In genomic region chr6:50653253-50653652, GRCh38 we compare ENCODE assay signal across 23 cellular contexts.
"Had no signal": no experiment of that assay in that cellular context is flagged by ENCODE, and none has a peak within 500 bp of the region (broad histone marks: within the 10 kb centered on the region; RNA-seq: fewer than 3 reads in every experiment).

No MANE protein-coding gene starts in this region.

- H3K4me3 Mint-ChIP-seq: activated CD8-positive, alpha-beta T cell treated with anti-CD3 and anti-CD28 coated beads, Interleukin-2, amount 10 ng/mL, durations not matched to agents 7 days and 5 days; activated naive CD4-positive, alpha-beta T cell treated with anti-CD3 and anti-CD28 coated beads, Interleukin-2, amount 50 U/mL, for 24 hours had no signal

- H3K36me3 Mint-ChIP-seq: activated naive CD4-positive, alpha-beta T cell treated with anti-CD3 and anti-CD28 coated beads, Interleukin-2, amount 50 U/mL, for 24 hours had no signal

- H3K27ac Mint-ChIP-seq: activated CD8-positive, alpha-beta T cell treated with anti-CD3 and anti-CD28 coated beads, Interleukin-2, amount 10 ng/mL, durations not matched to agents 7 days and 5 days; activated naive CD4-positive, alpha-beta T cell treated with anti-CD3 and anti-CD28 coated beads, Interleukin-2, amount 50 U/mL, for 24 hours had no signal

- H3K27ac ChIP-seq: breast epithelium had no signal

- H3K27me3 Mint-ChIP-seq: activated naive CD4-positive, alpha-beta T cell treated with anti-CD3 and anti-CD28 coated beads, Interleukin-2, amount 50 U/mL, for 24 hours had no signal

- H3K9me3 ChIP-seq: SK-N-SH had no signal

- H3K4me1 ChIP-seq: breast epithelium had no signal

- DNase-seq: activated CD4-positive, alpha-beta T cell treated with anti-CD3 and anti-CD28 coated beads for 48 hours; activated CD4-positive, alpha-beta T cell treated with anti-CD3 and anti-CD28 coated beads, Interleukin-2, amount 50 U/mL, for 4 hours; activated CD4-positive, CD25-positive, alpha-beta regulatory T cell treated with anti-CD3 and anti-CD28 coated beads, Interleukin-2, amount 50 U/mL, for 72 hours; activated CD8-positive, alpha-beta memory T cell treated with anti-CD3 and anti-CD28 coated beads, Interleukin-2, amount 50 U/mL, for 48 hours; activated CD8-positive, alpha-beta T cell treated with anti-CD3 and anti-CD28 coated beads, Interleukin-2, amount 10 ng/mL, durations not matched to agents 7 days and 5 days; activated naive CD4-positive, alpha-beta T cell; activated T-cell treated with anti-CD3 and anti-CD28 coated beads, Interleukin-2, amount 50 U/mL, for 1 hour; aorta; caudate nucleus; Karpas-422; MM.1S; NCI-H1105; NCI-H1436; NCI-H1694 treated with DMSO at 0.1 percent for 48 hours; NCI-H2029 treated with DMSO at 0.1 percent for 48 hours; NCI-H2171; NCI-H2227 treated with DMSO at 0.1 percent for 48 hours; NCI-H526; SK-N-SH; T-helper 1 cell had no signal

- H3K36me3 ChIP-seq: breast epithelium had no signal

- H3K4me3 ChIP-seq: breast epithelium, K562 had no signal

- H3K27me3 ChIP-seq: breast epithelium had no signal

- H3K9me2 ChIP-seq: SK-N-SH had no signal

- H3K4me1 Mint-ChIP-seq: activated naive CD4-positive, alpha-beta T cell treated with anti-CD3 and anti-CD28 coated beads, Interleukin-2, amount 50 U/mL, for 24 hours had no signal

- H3K4me2 ChIP-seq: SK-N-SH had no signal

- ATAC-seq: activated CD8-positive, alpha-beta T cell treated with anti-CD3 and anti-CD28 coated beads, Interleukin-2, amount 10 ng/mL, durations not matched to agents 7 days and 5 days; K562 had no signal
